ENCODE assay signal across 22 cellular contexts in the genomic region with DNA sequence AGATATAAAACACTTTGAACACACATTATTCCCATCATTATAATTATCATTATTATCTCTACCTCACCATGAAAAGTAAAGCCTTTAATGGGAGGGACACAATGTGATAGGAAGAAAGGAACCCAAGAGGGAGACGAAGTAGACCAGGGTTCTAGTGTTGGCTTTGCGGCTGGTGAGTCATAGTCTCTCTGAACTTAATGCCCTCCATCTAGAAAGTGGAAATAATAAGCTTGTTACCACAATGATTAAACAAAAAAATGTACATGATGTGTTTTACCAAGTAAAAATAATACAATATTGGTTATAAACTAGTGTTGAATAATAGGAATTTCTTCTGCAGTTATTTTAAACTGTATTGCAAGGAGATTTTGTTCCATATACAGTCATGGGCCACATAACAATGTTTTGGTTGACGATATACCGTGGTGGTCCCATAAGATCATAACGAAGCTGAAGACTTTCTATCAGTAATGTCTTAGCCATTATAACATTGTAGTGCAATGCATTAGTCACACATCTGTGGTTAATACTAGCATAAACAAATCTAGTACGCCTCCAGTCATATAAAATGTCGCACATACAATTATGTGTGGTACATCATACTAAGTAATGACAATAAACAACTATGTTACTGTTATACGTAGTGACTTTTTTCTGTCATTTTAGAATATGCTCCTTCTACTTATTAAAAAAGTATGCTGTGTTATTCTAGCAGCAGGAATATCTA.
DNase-seq lines count a peak whose midpoint lies in the region; ATAC-seq and TF ChIP-seq lines count a peak whose summit lies in the region.
"Had no signal": no experiment of that assay in that cellular context is flagged by ENCODE, and none has a peak within 500 bp of the region (broad histone marks: within the 10 kb centered on the region; RNA-seq: fewer than 3 reads in every experiment).

No MANE protein-coding gene starts in this region.

- DNase-seq in AG10803 (ENCODE audit: low read depth), result peak; percentile 4
- DNase-seq in HCEC 1CT, result peak; percentile 86
- DNase-seq in SJCRH30, result peak; percentile 69 to 85
- peak; percentile 12 for DNase-seq in fibroblast of the conjunctiva (ENCODE audit: low read depth)
- no peak for DNase-seq in activated CD8-positive, alpha-beta T cell treated with anti-CD3 and anti-CD28 coated beads for 36 hours
- no peak for DNase-seq in NCI-H1092 treated with DMSO at 0.1 percent for 48 hours (lab: John Stamatoyannopoulos, UW)
- no peak for DNase-seq in RWPE1 (ENCODE audit: low spot score)
- no peak for DNase-seq in stimulated activated CD4-positive, alpha-beta T cell treated with anti-CD3 and anti-CD28 coated beads, Interleukin-2, amount 100 ng/mL, for 48 hours
- DNase-seq: dorsolateral prefrontal cortex; erythroblast; GF-D8; HFFc6; natural killer cell; NCI-H1436 treated with DMSO at 0.1 percent for 48 hours; SIG-M5; stimulated activated CD4-positive, alpha-beta T cell treated with anti-CD3 and anti-CD28 coated beads, Interleukin-4, amount 100 ng/mL, for 1 hour; upper lobe of right lung had no signal

- H3K4me1 Mint-ChIP-seq in activated CD8-positive, alpha-beta T cell treated with anti-CD3 and anti-CD28 coated beads for 36 hours (ENCODE audit: low read depth), result no peaks in the 10 kb centered on the region
- H3K4me1 Mint-ChIP-seq: memory B cell, natural killer cell had no signal

- no peaks in the 10 kb centered on the region for H3K36me3 ChIP-seq in SJCRH30
- H3K36me3 ChIP-seq: upper lobe of right lung had no signal

- no peaks in the 10 kb centered on the region for H3K9me3 ChIP-seq in SJCRH30 (replicated peaks)
- H3K9me3 ChIP-seq: upper lobe of right lung had no signal

- no peak overlapping the region for H3K27ac Mint-ChIP-seq in activated CD8-positive, alpha-beta T cell treated with anti-CD3 and anti-CD28 coated beads for 36 hours
- H3K27ac Mint-ChIP-seq: activated T-helper 2 cell treated with anti-CD3 and anti-CD28 coated beads, Interferon-gamma antibody, Interleukin-2, Interleukin-4, amounts not matched to agents 10 μg/mL and 5 μg/mL and 100 μg/mL, durations not matched to agents 14 hours and 24 hours and 36 hours; HFFc6; memory B cell; natural killer cell had no signal

- ATAC-seq in activated CD8-positive, alpha-beta T cell treated with anti-CD3 and anti-CD28 coated beads for 36 hours, result no peak
- ATAC-seq: activated CD4-positive, CD25-positive, alpha-beta regulatory T cell treated with anti-CD3 and anti-CD28 coated beads, Interleukin-2, amount 50 U/mL, for 24 hours; natural killer cell; upper lobe of right lung had no signal

- CTCF ChIA-PET in activated CD8-positive, alpha-beta T cell treated with anti-CD3 and anti-CD28 coated beads for 36 hours (lab: Charles Lee), result no interaction called here
- CTCF ChIA-PET in RWPE1 (lab: Yijun Ruan, JAX), result no interaction called here

- TF ChIP-seq CTCF in AG10803 (conservative IDR thresholded peaks at IDR 0.05; ENCODE audit: low read length), result no peak
- no peak for TF ChIP-seq CTCF in activated CD8-positive, alpha-beta T cell treated with anti-CD3 and anti-CD28 coated beads for 36 hours (IDR thresholded peaks at IDR 0.05)
- no peak for TF ChIP-seq CTCF in RWPE1 (conservative IDR thresholded peaks at IDR 0.05; ENCODE audit: low read depth)

- POLR2A ChIA-PET in activated CD8-positive, alpha-beta T cell treated with anti-CD3 and anti-CD28 coated beads for 36 hours (lab: Charles Lee), result no interaction called here
- POLR2A ChIA-PET in RWPE1 (lab: Yijun Ruan, JAX; ENCODE audit: low non-redundant PET), result no interaction called here

- peak overlapping the region; percentile 83 for H3K27ac ChIP-seq in SJCRH30
- no peak overlapping the region for H3K27ac ChIP-seq in RWPE1
- H3K27ac ChIP-seq: dorsolateral prefrontal cortex, KMS-11, parathyroid adenoma, upper lobe of right lung had no signal

- H3K4me3 Mint-ChIP-seq in activated CD8-positive, alpha-beta T cell treated with anti-CD3 and anti-CD28 coated beads for 36 hours, result no peak overlapping the region
- H3K4me3 Mint-ChIP-seq: HFFc6, memory B cell, natural killer cell had no signal

- H3K36me3 Mint-ChIP-seq in activated CD8-positive, alpha-beta T cell treated with anti-CD3 and anti-CD28 coated beads for 36 hours (ENCODE audit: low read depth), result no peaks in the 10 kb centered on the region
- H3K36me3 Mint-ChIP-seq: memory B cell, natural killer cell had no signal

- peaks cover 34% of the 10 kb centered on the region for H3K4me1 ChIP-seq in SJCRH30
- H3K4me1 ChIP-seq: parathyroid adenoma, upper lobe of right lung had no signal

- intact Hi-C loops in activated CD8-positive, alpha-beta T cell treated with anti-CD3 and anti-CD28 coated beads for 36 hours (cut with micrococcal nuclease), result no loop called here

- H3K9me3 Mint-ChIP-seq in activated CD8-positive, alpha-beta T cell treated with anti-CD3 and anti-CD28 coated beads for 36 hours, result peaks cover 3% of the 10 kb centered on the region

- H3K4me3 ChIP-seq in AG10803 (ENCODE audit: low read length) (no peak overlapping the region), SJCRH30 (peak overlapping the region; percentile 19)
- H3K4me3 ChIP-seq: dorsolateral prefrontal cortex, upper lobe of right lung had no signal

- no peaks in the 10 kb centered on the region for H3K27me3 ChIP-seq in SJCRH30
- H3K27me3 ChIP-seq: dorsolateral prefrontal cortex, upper lobe of right lung had no signal

- no peaks in the 10 kb centered on the region for H3K27me3 Mint-ChIP-seq in activated CD8-positive, alpha-beta T cell treated with anti-CD3 and anti-CD28 coated beads for 36 hours
- H3K27me3 Mint-ChIP-seq: memory B cell had no signal

Comparison
In these comparisons a context has a peak if more than half of its experiments do, and no peak if none do; other contexts are left out.
1. DNase-seq: peak in AG10803 (single experiment), HCEC 1CT (single experiment), SJCRH30 (2 of 2) and fibroblast of the conjunctiva (single experiment); none in activated CD8-positive, alpha-beta T cell treated with anti-CD3 and anti-CD28 coated beads for 36 hours (single experiment), NCI-H1092 treated with DMSO at 0.1 percent for 48 hours (single experiment), RWPE1 (single experiment) and stimulated activated CD4-positive, alpha-beta T cell treated with anti-CD3 and anti-CD28 coated beads, Interleukin-2, amount 100 ng/mL, for 48 hours (0 of 2).